35 cellular contexts compared by ENCODE assay signal in the genomic region with DNA sequence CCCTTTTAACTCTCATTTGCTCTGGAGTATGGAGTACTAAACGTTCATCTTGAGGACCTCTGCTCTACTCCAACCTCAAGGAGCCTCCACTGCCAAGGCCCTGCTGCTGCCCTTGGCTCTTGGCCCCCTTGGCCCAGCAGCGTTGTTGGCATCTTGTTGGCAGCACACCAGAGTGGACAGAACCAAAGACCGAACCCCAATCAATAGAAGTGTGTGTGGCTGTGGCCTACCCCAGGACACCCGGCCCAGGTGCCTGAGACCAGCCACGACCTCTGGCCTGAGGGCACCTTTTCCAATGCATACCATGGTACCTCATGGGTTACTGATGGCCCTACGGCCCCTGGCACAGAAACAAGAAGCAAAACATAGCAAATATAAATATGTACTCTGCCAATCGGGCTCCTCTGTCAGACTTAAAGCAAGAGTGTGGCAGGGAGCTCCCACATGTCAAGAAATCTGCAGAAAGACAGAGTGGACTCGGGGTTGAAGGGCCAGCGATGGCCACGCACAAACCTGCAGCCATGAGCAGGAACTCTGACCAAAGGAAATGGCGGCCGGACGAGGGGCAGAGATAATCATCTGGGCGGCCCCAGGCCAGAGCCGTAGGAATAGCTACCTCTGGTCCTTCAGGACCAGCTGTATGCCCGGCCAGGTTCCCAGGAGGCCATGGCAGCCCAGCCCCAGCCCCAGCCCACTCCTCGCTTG. TPM values are rescaled to one million over a fixed set of nuclear protein-coding genes. Genes with fewer than 3 reads are reported as not detected.
"Had no signal": no experiment of that assay in that cellular context is flagged by ENCODE, and none has a peak within 500 bp of the region (broad histone marks: within the 10 kb centered on the region; RNA-seq: fewer than 3 reads in every experiment).

No MANE protein-coding gene starts in this region.

- H3K27me3 ChIP-seq: brain microvascular endothelial cell, dorsolateral prefrontal cortex, gastroesophageal sphincter, left lung, neutrophil, ovary, sigmoid colon, tibial nerve had no signal

- H3K9me3 ChIP-seq: gastroesophageal sphincter, left lung, mucosa of descending colon, neutrophil, ovary, prostate gland, sigmoid colon, tibial nerve had no signal

- H3K4me3 Mint-ChIP-seq: activated CD4-positive, alpha-beta T cell treated with anti-CD3 and anti-CD28 coated beads for 36 hours; activated CD8-positive, alpha-beta memory T cell treated with anti-CD3 and anti-CD28 coated beads, Interleukin-2, amount 10 ng/mL, durations not matched to agents 7 days and 5 days; activated CD8-positive, alpha-beta T cell treated with anti-CD3 and anti-CD28 coated beads, Interleukin-2, amount 10 ng/mL, durations not matched to agents 7 days and 5 days; natural killer cell treated with Interleukin-12 subunit alpha and Interleukin-12 subunit beta and Interleukin-15 and Interleukin-18, amount 100 ng/mL, for 72 hours; stimulated activated naive B cell treated with anti-CD40 and anti-IgM and Interleukin-4, amounts not matched to agents 10 μg/mL and 1 μg/mL and 100 μg/mL, for 72 hours had no signal

- H3K36me3 Mint-ChIP-seq: activated CD8-positive, alpha-beta memory T cell treated with anti-CD3 and anti-CD28 coated beads, Interleukin-2, amount 10 ng/mL, durations not matched to agents 7 days and 5 days; natural killer cell treated with Interleukin-12 subunit alpha and Interleukin-12 subunit beta and Interleukin-15 and Interleukin-18, amount 100 ng/mL, for 72 hours; stimulated activated naive B cell treated with anti-CD40 and anti-IgM and Interleukin-4, amounts not matched to agents 10 μg/mL and 1 μg/mL and 100 μg/mL, for 72 hours had no signal

- H3K4me1 ChIP-seq: gastroesophageal sphincter, prostate gland, sigmoid colon, tibial nerve had no signal

- H3K27ac Mint-ChIP-seq: activated CD4-positive, alpha-beta T cell treated with anti-CD3 and anti-CD28 coated beads for 36 hours; activated CD8-positive, alpha-beta memory T cell treated with anti-CD3 and anti-CD28 coated beads, Interleukin-2, amount 10 ng/mL, durations not matched to agents 7 days and 5 days; activated CD8-positive, alpha-beta T cell treated with anti-CD3 and anti-CD28 coated beads, Interleukin-2, amount 10 ng/mL, durations not matched to agents 7 days and 5 days; natural killer cell treated with Interleukin-12 subunit alpha and Interleukin-12 subunit beta and Interleukin-15 and Interleukin-18, amount 100 ng/mL, for 72 hours; stimulated activated naive B cell treated with anti-CD40 and anti-IgM and Interleukin-4, amounts not matched to agents 10 μg/mL and 1 μg/mL and 100 μg/mL, for 72 hours had no signal

- ATAC-seq: activated CD4-positive, alpha-beta T cell treated with anti-CD3 and anti-CD28 coated beads for 36 hours; activated CD8-positive, alpha-beta memory T cell treated with anti-CD3 and anti-CD28 coated beads, Interleukin-2, amount 10 ng/mL, durations not matched to agents 7 days and 5 days; activated CD8-positive, alpha-beta T cell treated with anti-CD3 and anti-CD28 coated beads, Interleukin-2, amount 10 ng/mL, durations not matched to agents 7 days and 5 days; gastroesophageal sphincter; left lung; mucosa of descending colon; natural killer cell treated with Interleukin-12 subunit alpha and Interleukin-12 subunit beta and Interleukin-15 and Interleukin-18, amount 100 ng/mL, for 72 hours; stimulated activated naive B cell treated with anti-CD40 and anti-IgM and Interleukin-4, amounts not matched to agents 10 μg/mL and 1 μg/mL and 100 μg/mL, for 72 hours had no signal

- FAIRE-seq: astrocyte, endothelial cell of umbilical vein, islet of Langerhans had no signal

- H3K4me1 Mint-ChIP-seq: activated CD4-positive, alpha-beta T cell treated with anti-CD3 and anti-CD28 coated beads for 36 hours; activated CD8-positive, alpha-beta memory T cell treated with anti-CD3 and anti-CD28 coated beads, Interleukin-2, amount 10 ng/mL, durations not matched to agents 7 days and 5 days; stimulated activated naive B cell treated with anti-CD40 and anti-IgM and Interleukin-4, amounts not matched to agents 10 μg/mL and 1 μg/mL and 100 μg/mL, for 72 hours had no signal

- DNase-seq: activated CD4-positive, alpha-beta T cell treated with anti-CD3 and anti-CD28 coated beads for 36 hours; activated CD4-positive, CD25-positive, alpha-beta regulatory T cell; activated CD8-positive, alpha-beta memory T cell treated with anti-CD3 and anti-CD28 coated beads, Interleukin-2, amount 10 ng/mL, durations not matched to agents 7 days and 5 days; activated CD8-positive, alpha-beta T cell treated with anti-CD3 and anti-CD28 coated beads, Interleukin-2, amount 10 ng/mL, durations not matched to agents 7 days and 5 days; activated naive CD4-positive, alpha-beta T cell treated with anti-CD3 and anti-CD28 coated beads, Interleukin-2, amount 50 U/mL, for 16 hours; activated T-cell treated with anti-CD3 and anti-CD28 coated beads, Interleukin-2, amount 50 U/mL, for 48 hours; amniotic stem cell; brain microvascular endothelial cell; dorsolateral prefrontal cortex; head of caudate nucleus; left lung; mucosa of descending colon; ovary; retina; sigmoid colon; stimulated activated CD4-positive, alpha-beta T cell treated with anti-CD3 and anti-CD28 coated beads, Interleukin-15, amount 100 ng/mL, for 24 hours; stimulated activated CD4-positive, alpha-beta T cell treated with anti-CD3 and anti-CD28 coated beads, Interleukin-2, amount 100 ng/mL, for 24 hours; stimulated activated naive B cell treated with anti-CD40 and anti-IgM and Interleukin-4, amounts not matched to agents 10 μg/mL and 1 μg/mL and 100 μg/mL, for 72 hours had no signal

- H3K36me3 ChIP-seq: brain microvascular endothelial cell, gastroesophageal sphincter, left lung, neutrophil, ovary, prostate gland, sigmoid colon, tibial nerve had no signal

- H3K27ac ChIP-seq: brain microvascular endothelial cell, coronary artery, dorsolateral prefrontal cortex, gastroesophageal sphincter, left lung, neutrophil, ovary, prostate gland, sigmoid colon, tibial nerve had no signal

- H3K27me3 Mint-ChIP-seq: activated CD4-positive, alpha-beta T cell treated with anti-CD3 and anti-CD28 coated beads for 36 hours; activated CD8-positive, alpha-beta memory T cell treated with anti-CD3 and anti-CD28 coated beads, Interleukin-2, amount 10 ng/mL, durations not matched to agents 7 days and 5 days; natural killer cell treated with Interleukin-12 subunit alpha and Interleukin-12 subunit beta and Interleukin-15 and Interleukin-18, amount 100 ng/mL, for 72 hours had no signal

- H3K4me3 ChIP-seq: coronary artery, dorsolateral prefrontal cortex, gastroesophageal sphincter, left lung, mucosa of descending colon, ovary, prostate gland, sigmoid colon, smooth muscle cell, tibial nerve had no signal

- H3K9me3 Mint-ChIP-seq: natural killer cell treated with Interleukin-12 subunit alpha and Interleukin-12 subunit beta and Interleukin-15 and Interleukin-18, amount 100 ng/mL, for 72 hours; stimulated activated naive B cell treated with anti-CD40 and anti-IgM and Interleukin-4, amounts not matched to agents 10 μg/mL and 1 μg/mL and 100 μg/mL, for 72 hours had no signal

RNA-seq across cellular contexts. Expression of a gene that starts 2.9 kb away (rescaled TPM):
- total RNA-seq: activated CD8-positive, alpha-beta memory T cell treated with anti-CD3 and anti-CD28 coated beads, Interleukin-2, amount 10 ng/mL, durations not matched to agents 7 days and 5 days; activated CD8-positive, alpha-beta T cell treated with anti-CD3 and anti-CD28 coated beads, Interleukin-2, amount 10 ng/mL, durations not matched to agents 7 days and 5 days; cerebellum; endothelial cell of umbilical vein; fibroblast of villous mesenchyme; lung microvascular endothelial cell; myocyte; T-helper 1 cell treated with Interleukin-12 subunit alpha and Interleukin-12 subunit beta and Interleukin-4 antibody, amounts not matched to agents 30 ng/mL and 1 ng/mL, for 36 hours; temporal lobe; urinary bladder had no signal
- polyA plus RNA-seq: endothelial cell of umbilical vein had no signal
